16 cellular contexts compared by ENCODE assay signal in genomic region chr5:109755761-109756160, GRCh38.
A peak's percentile ranks its signal among the peaks of the same experiment; 100 is the strongest.
DNase-seq lines count a peak whose midpoint lies in the region; ATAC-seq and TF ChIP-seq lines count a peak whose summit lies in the region.
"Had no signal": no experiment of that assay in that cellular context is flagged by ENCODE, and none has a peak within 500 bp of the region (broad histone marks: within the 10 kb centered on the region; RNA-seq: fewer than 3 reads in every experiment).

No MANE protein-coding gene starts in this region.

- H3K9me3 Mint-ChIP-seq in IgD-negative memory B cell (peaks cover 0 to 8% (median 3%) of the 10 kb centered on the region in 3 donors), WTC11 (peaks cover 14% of the 10 kb centered on the region)
- peaks cover 10% of the 10 kb centered on the region for H3K9me3 Mint-ChIP-seq in central memory CD8-positive, alpha-beta T cell

- H3K27ac Mint-ChIP-seq in IgD-negative memory B cell: peak overlapping the region in 2 of 3 donors; percentile 54 to 65
- H3K27ac Mint-ChIP-seq in WTC11: 0 out of 2 replicates have a peak overlapping the region, but pooled peaks have one; percentile 15
- H3K27ac Mint-ChIP-seq in central memory CD8-positive, alpha-beta T cell (ENCODE audit: low read depth): peak overlapping the region; percentile 43

- ATAC-seq in WTC11: no peak
- ATAC-seq in central memory CD8-positive, alpha-beta T cell (replicated peaks; ENCODE audit: extremely low read depth, poor library complexity, severe bottlenecking): no peak
- no peak for ATAC-seq in GM21526 (IDR thresholded peaks at IDR 0.05; ENCODE audit: low FRiP score, unreplicated experiment)

- H3K4me3 Mint-ChIP-seq in IgD-negative memory B cell (no peak overlapping the region), WTC11 (no peak overlapping the region)
- H3K4me3 Mint-ChIP-seq in central memory CD8-positive, alpha-beta T cell: no peak overlapping the region
- H3K4me3 Mint-ChIP-seq: CD4-positive, alpha-beta memory T cell had no signal

- TF ChIP-seq CTCF in WTC11 (IDR thresholded peaks at IDR 0.05): no peak

- peaks cover 6 to 18% (median 17%) of the 10 kb centered on the region in 3 donors for H3K4me1 Mint-ChIP-seq in IgD-negative memory B cell
- 0 out of 2 replicates have a peak, but pooled peaks cover 2% of the 10 kb centered on the region for H3K4me1 Mint-ChIP-seq in WTC11
- peaks cover 51% of the 10 kb centered on the region for H3K4me1 Mint-ChIP-seq in central memory CD8-positive, alpha-beta T cell

- CTCF ChIA-PET in WTC11 (lab: Charles Lee): no interaction called here

- POLR2A ChIA-PET in WTC11 (lab: Charles Lee): no interaction called here

- H3K27me3 Mint-ChIP-seq in IgD-negative memory B cell (no peaks in the 10 kb centered on the region), WTC11 (ENCODE audit: low read depth) (no peaks in the 10 kb centered on the region)
- H3K27me3 Mint-ChIP-seq in central memory CD8-positive, alpha-beta T cell: no peaks in the 10 kb centered on the region
- H3K27me3 Mint-ChIP-seq: CD4-positive, alpha-beta memory T cell had no signal

- DNase-seq in WTC11 (ENCODE audit: low spot score) (no peak), SHP77 (lab: John Stamatoyannopoulos, UW) (no peak)
- no peak for DNase-seq in central memory CD8-positive, alpha-beta T cell (ENCODE audit: low spot score in 2 of 2)
- no peak for DNase-seq in activated naive CD4-positive, alpha-beta T cell (lab: John Stamatoyannopoulos, UW)
- DNase-seq: C1 segment of cervical spinal cord; Calu3; CD4-positive, alpha-beta memory T cell; COR-L47; DMS53; DMS79 treated with DMSO at 0.1 percent for 48 hours; GF-D8; GM23248; H7; HCEC 1CT had no signal

- peaks cover 32% of the 10 kb centered on the region for H3K36me3 Mint-ChIP-seq in IgD-negative memory B cell
- peaks cover 44% of the 10 kb centered on the region for H3K36me3 Mint-ChIP-seq in WTC11
- peaks cover 10% of the 10 kb centered on the region for H3K36me3 Mint-ChIP-seq in central memory CD8-positive, alpha-beta T cell (ENCODE audit: insufficient read depth)

TF ChIP-seq in WTC11, 78 proteins besides CTCF, POLR2A, EP300 and RAD21:
- no peak for TF ChIP-seq SP1 (CRISPR knock-in tag; conservative IDR thresholded peaks at IDR 0.05)
- TF ChIP-seq CDX4 (CRISPR knock-in tag; IDR thresholded peaks at IDR 0.05; ENCODE audit: borderline replicate concordance): no peak
